ENCODE assay signal across 1 cellular context in genomic region chr4:169313732-169314131, GRCh38.
TF ChIP-seq lines count a peak whose summit lies in the region.

No MANE protein-coding gene starts in this region.

TF ChIP-seq in HCT116, 20 proteins besides CTCF, POLR2A, EP300 and RAD21 (continued from another document):
- TF ChIP-seq EZH2phosphoT487 (IDR thresholded peaks at IDR 0.05; ENCODE audit: borderline replicate concordance) (no peak), MAX (IDR thresholded peaks at IDR 0.05) (no peak), CEBPB (IDR thresholded peaks at IDR 0.05; ENCODE audit: low read depth) (no peak), ATF3 (IDR thresholded peaks at IDR 0.05) (no peak), FOSL1 (IDR thresholded peaks at IDR 0.05; ENCODE audit: low read depth) (no peak), SIN3A (IDR thresholded peaks at IDR 0.05; ENCODE audit: low read depth) (no peak), SP1 (IDR thresholded peaks at IDR 0.05; ENCODE audit: low read depth) (no peak), ZNF274 (IDR thresholded peaks at IDR 0.05; ENCODE audit: low read depth, low read length) (no peak), YY1 (IDR thresholded peaks at IDR 0.05; ENCODE audit: extremely low read depth, insufficient replicate concordance, low read depth, low read length) (no peak), SRF (IDR thresholded peaks at IDR 0.05; ENCODE audit: low read depth) (no peak), EZH2 (IDR thresholded peaks at IDR 0.05) (no peak), CBX3 (IDR thresholded peaks at IDR 0.05; ENCODE audit: low read depth) (no peak), ZBTB33 (IDR thresholded peaks at IDR 0.05; ENCODE audit: extremely low read depth, insufficient replicate concordance, low read length) (no peak), ZFX (IDR thresholded peaks at IDR 0.05) (no peak)
